Comparison of ENCODE assay signal across 11 cellular contexts in genomic region chr7:2717905-2718702, GRCh38. TPM values are rescaled to one million over a fixed set of nuclear protein-coding genes. Genes with fewer than 3 reads are reported as not detected.
DNase-seq lines count a peak whose midpoint lies in the region; ATAC-seq and TF ChIP-seq lines count a peak whose summit lies in the region.
"Had no signal": no experiment of that assay in that cellular context is flagged by ENCODE, and none has a peak within 500 bp of the region (broad histone marks: within the 10 kb centered on the region; RNA-seq: fewer than 3 reads in every experiment).

No MANE protein-coding gene starts in this region.

- H3K4me3 ChIP-seq in left ventricle myocardium inferior (peak overlapping the region; percentile 26), mammary epithelial cell (replicated peaks in 1 of 3; ENCODE audit: insufficient read depth in 1 of 3, low read depth in 2 of 3, low read length in 3 of 3) (no peak overlapping the region), BE2C (ENCODE audit: low read depth, low read length) (no peak overlapping the region), PC-3 (ENCODE audit: low read length) (no peak overlapping the region)
- H3K4me3 ChIP-seq: lung had no signal

- no peaks in the 10 kb centered on the region for H3K79me2 ChIP-seq in mammary epithelial cell (ENCODE audit: insufficient read depth, low read length)
- H3K79me2 ChIP-seq in PC-3 (ENCODE audit: low read length) = no peaks in the 10 kb centered on the region
- H3K79me2 ChIP-seq: parathyroid adenoma had no signal

- H3K27ac Mint-ChIP-seq in mesothelial cell of epicardium (peak overlapping the region; percentile 80), type B pancreatic cell (peak overlapping the region; percentile 94)

- intact Hi-C loops in left ventricle myocardium inferior (cut with micrococcal nuclease) = no loop called here
- intact Hi-C loops in cardiac septum (cut with DNase I) = no loop called here
- intact Hi-C loops in mammary epithelial cell (cut with micrococcal nuclease) = no loop called here
- intact Hi-C loops in PC-3 (cut with micrococcal nuclease) = no loop called here

- in situ Hi-C loops in mammary epithelial cell (cut with MboI; ENCODE audit: low sequenced_read_pairs in 2 of 2) = no loop called here

- H3K4me1 Mint-ChIP-seq in mesothelial cell of epicardium = peaks cover 31% of the 10 kb centered on the region
- peaks cover 53% of the 10 kb centered on the region for H3K4me1 Mint-ChIP-seq in type B pancreatic cell (ENCODE audit: unreplicated experiment)

- H3K4me1 ChIP-seq in left ventricle myocardium inferior (peaks cover 48% of the 10 kb centered on the region), mammary epithelial cell (ENCODE audit: insufficient read depth, low read length) (peaks cover 6% of the 10 kb centered on the region), BE2C (peaks cover 25% of the 10 kb centered on the region), PC-3 (ENCODE audit: insufficient read depth, low read length) (0 out of 2 replicates have a peak, but pooled peaks cover 3% of the 10 kb centered on the region)

- dilution Hi-C loops in mammary epithelial cell (cut with HindIII; ENCODE audit: low sequenced_read_pairs) = no loop called here

- H3K27ac ChIP-seq in left ventricle myocardium inferior (replicated peaks) = peak overlapping the region; percentile 62
- H3K27ac ChIP-seq in VCaP = peak overlapping the region; percentile 84
- no peak overlapping the region for H3K27ac ChIP-seq in mammary epithelial cell (ENCODE audit: insufficient read depth, low read depth, low read length)
- no peak overlapping the region for H3K27ac ChIP-seq in PC-3 (ENCODE audit: low read length)
- H3K27ac ChIP-seq: parathyroid adenoma had no signal

- no peaks in the 10 kb centered on the region for H3K9me3 Mint-ChIP-seq in mesothelial cell of epicardium
- H3K9me3 Mint-ChIP-seq in type B pancreatic cell = no peaks in the 10 kb centered on the region

- CTCF ChIA-PET in mammary epithelial cell (lab: Charles Lee; ENCODE audit: low non-redundant PET) (no interaction called here), PC-3 (lab: Charles Lee) (interaction anchor here (0.6 kb wide), 1 partner anchor 24 kb away, joined by 3 read pairs; no protein-coding TSS in a partner anchor)

- H3K9ac ChIP-seq in mammary epithelial cell (ENCODE audit: insufficient read depth, low read length) (no peak overlapping the region), PC-3 (ENCODE audit: low read length) (no peak overlapping the region)
- H3K9ac ChIP-seq: parathyroid adenoma had no signal

- no peaks in the 10 kb centered on the region for H3K9me2 ChIP-seq in PC-3 (replicated peaks; ENCODE audit: low read length)

- no peaks in the 10 kb centered on the region for H3K27me3 Mint-ChIP-seq in mesothelial cell of epicardium (ENCODE audit: low read depth)
- no peaks in the 10 kb centered on the region for H3K27me3 Mint-ChIP-seq in type B pancreatic cell

- POLR2A ChIA-PET in PC-3 (lab: Charles Lee; ENCODE audit: unreplicated experiment) = no interaction called here

- H3K4me3 Mint-ChIP-seq in mesothelial cell of epicardium (no peak overlapping the region), type B pancreatic cell (peak overlapping the region; percentile 80)

- no peak for DNase-seq in left ventricle myocardium inferior
- DNase-seq in cardiac septum (ENCODE audit: low spot score) = no peak
- DNase-seq in mesothelial cell of epicardium (ENCODE audit: low spot score in 2 of 2, unreplicated experiment in 2 of 2) = no peak
- no peak for DNase-seq in type B pancreatic cell (ENCODE audit: extremely low spot score, unreplicated experiment)
- DNase-seq in mammary epithelial cell = no peak
- DNase-seq in BE2C = no peak
- DNase-seq in PC-3 = no peak
- DNase-seq: NCI-H1417 treated with DMSO at 0.1 percent for 48 hours had no signal

- H3K27me3 ChIP-seq in left ventricle myocardium inferior (ENCODE audit: low read depth) (no peaks in the 10 kb centered on the region), mammary epithelial cell (ENCODE audit: insufficient read depth, low read length) (no peaks in the 10 kb centered on the region), BE2C (no peaks in the 10 kb centered on the region), PC-3 (ENCODE audit: low read length) (no peaks in the 10 kb centered on the region)

- peaks cover 18% of the 10 kb centered on the region for H3K36me3 ChIP-seq in left ventricle myocardium inferior
- no peaks in the 10 kb centered on the region for H3K36me3 ChIP-seq in mammary epithelial cell (ENCODE audit: insufficient read depth, low read length)
- H3K36me3 ChIP-seq in BE2C = peaks cover 3% of the 10 kb centered on the region; the same call in 1 of the 2 replicates
- H3K36me3 ChIP-seq in PC-3 (ENCODE audit: low read depth, low read length) = no peaks in the 10 kb centered on the region

- ATAC-seq in PC-3 = no peak

- H4K20me1 ChIP-seq in mammary epithelial cell (ENCODE audit: insufficient read depth, low read length) = no peaks in the 10 kb centered on the region
- H4K20me1 ChIP-seq in PC-3 (ENCODE audit: low read length) = no peaks in the 10 kb centered on the region

- WGBS in mammary epithelial cell (ENCODE audit: low coverage, missing lambda C conversion rate) = 96% methylated on average over 19 of the region's 44 CpGs

- H3K9me3 ChIP-seq in left ventricle myocardium inferior (replicated peaks) = no peaks in the 10 kb centered on the region
- no peaks in the 10 kb centered on the region for H3K9me3 ChIP-seq in mammary epithelial cell (replicated peaks; ENCODE audit: insufficient read depth, low read length)
- no peaks in the 10 kb centered on the region for H3K9me3 ChIP-seq in BE2C
- no peaks in the 10 kb centered on the region for H3K9me3 ChIP-seq in PC-3 (ENCODE audit: low read length)

- TF ChIP-seq CTCF in left ventricle myocardium inferior (IDR thresholded peaks at IDR 0.05; ENCODE audit: borderline replicate concordance) (no peak), VCaP (conservative IDR thresholded peaks at IDR 0.05) (no peak), mesothelial cell of epicardium (IDR thresholded peaks at IDR 0.05; ENCODE audit: unreplicated experiment) (no peak), type B pancreatic cell (conservative IDR thresholded peaks at IDR 0.05) (no peak), mammary epithelial cell (conservative IDR thresholded peaks at IDR 0.05 in 1 of 2, IDR thresholded peaks at IDR 0.05 in 1 of 2; ENCODE audit: extremely low read depth in 1 of 2, insufficient read depth in 1 of 2, low read depth in 1 of 2, low read length in 2 of 2) (no peak), BE2C (IDR thresholded peaks at IDR 0.05; ENCODE audit: low read depth, low read length) (no peak), PC-3 (conservative IDR thresholded peaks at IDR 0.05; ENCODE audit: low read depth, low read length) (no peak)

- H3K4me2 ChIP-seq in mammary epithelial cell (ENCODE audit: insufficient read depth, low read depth, low read length) = no peak overlapping the region
- no peak overlapping the region for H3K4me2 ChIP-seq in PC-3 (ENCODE audit: low read length)

- H3K36me3 Mint-ChIP-seq in mesothelial cell of epicardium (peaks cover 27% of the 10 kb centered on the region), type B pancreatic cell (peaks cover 17% of the 10 kb centered on the region)

- H3F3A ChIP-seq in PC-3 (ENCODE audit: low read length, unreplicated experiment) = no peaks in the 10 kb centered on the region

- no peak overlapping the region for H2AFZ ChIP-seq in mammary epithelial cell (ENCODE audit: low read depth, low read length)
- H2AFZ ChIP-seq in PC-3 (ENCODE audit: low read length) = no peak overlapping the region
- H2AFZ ChIP-seq: parathyroid adenoma had no signal

- BruUV-seq in mammary epithelial cell (replicated peaks; lab: Mats Ljungman, UMichigan) = no TSS peak
- BruUV-seq in PC-3 (replicated peaks; lab: Mats Ljungman, UMichigan) = no TSS peak

RNA-seq across cellular contexts. Expression of gene AMZ1, which starts 30.1 kb away (rescaled TPM):
- total RNA-seq in left ventricle myocardium inferior = 0.11 TPM
- total RNA-seq in cardiac septum = 0.08 TPM
- 0.05 to 0.49 TPM (median 0.13 TPM) in 3 replicates for total RNA-seq in mesothelial cell of epicardium
- 1.2 and 5.6 TPM in 2 replicates for total RNA-seq in type B pancreatic cell (ENCODE audit: low replicate concordance)
- total RNA-seq in mammary epithelial cell = under 1 TPM; 0.42 to 0.50 TPM
- 0.15 TPM for polyA plus RNA-seq in mammary epithelial cell
- polyA minus RNA-seq in mammary epithelial cell = 0.98 TPM
- polyA plus RNA-seq in BE2C (2012; ENCODE audit: insufficient read depth, insufficient read length, low read depth) = 2.3 TPM
- total RNA-seq in PC-3 (2014; rRNA removed) = 0.75 TPM in 1 of 2 replicates, not detected in the other

Comparison
In these comparisons a context has a peak if more than half of its experiments do, and no peak if none do; other contexts are left out.
1. H3K27ac ChIP-seq: peak in left ventricle myocardium inferior (single experiment) and VCaP (single experiment); none in mammary epithelial cell (single experiment) and PC-3 (single experiment).